In genomic region chr2:11077411-11077810, GRCh38 we compare ENCODE assay signal across 17 cellular contexts.
"Had no signal": no experiment of that assay in that cellular context is flagged by ENCODE, and none has a peak within 500 bp of the region (broad histone marks: within the 10 kb centered on the region; RNA-seq: fewer than 3 reads in every experiment).

No MANE protein-coding gene starts in this region.

- H3K4me3 Mint-ChIP-seq: activated naive CD8-positive, alpha-beta T cell; naive thymus-derived CD8-positive, alpha-beta T cell; stimulated activated naive CD8-positive, alpha-beta T cell treated with anti-CD3 and anti-CD28 coated beads, Interleukin-15, Interleukin-2, amounts not matched to agents 100 ng/mL and 50 ng/mL, for 24 hours had no signal

- H3K4me1 Mint-ChIP-seq: naive thymus-derived CD8-positive, alpha-beta T cell had no signal

- DNase-seq: activated CD4-positive, alpha-beta T cell treated with anti-CD3 and anti-CD28 coated beads for 4 hours; activated CD4-positive, alpha-beta T cell treated with anti-CD3 and anti-CD28 coated beads, Interleukin-2, amount 50 U/mL, for 48 hours; activated effector memory CD4-positive, alpha-beta T cell treated with Interleukin-2 at 50 U/mL for 16 hours; activated naive CD4-positive, alpha-beta T cell treated with Interleukin-2 at 50 U/mL for 16 hours; aorta; body of pancreas; cerebellar nuclear complex; colonic mucosa; effector CD8-positive, alpha-beta T cell; left lung; naive thymus-derived CD8-positive, alpha-beta T cell; right lobe of liver; stimulated activated CD4-positive, alpha-beta T cell treated with anti-CD3 and anti-CD28 coated beads, Interleukin-2, amount 100 ng/mL, for 48 hours; T-helper 9 cell; trophoblast cell had no signal

- H3K27ac Mint-ChIP-seq: activated naive CD8-positive, alpha-beta T cell; naive thymus-derived CD8-positive, alpha-beta T cell; stimulated activated naive CD8-positive, alpha-beta T cell treated with anti-CD3 and anti-CD28 coated beads, Interleukin-15, Interleukin-2, amounts not matched to agents 100 ng/mL and 50 ng/mL, for 24 hours had no signal

- H3K36me3 Mint-ChIP-seq: activated naive CD8-positive, alpha-beta T cell; naive thymus-derived CD8-positive, alpha-beta T cell had no signal

- H3K9me3 Mint-ChIP-seq: naive thymus-derived CD8-positive, alpha-beta T cell; stimulated activated naive CD8-positive, alpha-beta T cell treated with anti-CD3 and anti-CD28 coated beads, Interleukin-15, Interleukin-2, amounts not matched to agents 100 ng/mL and 50 ng/mL, for 24 hours had no signal
